In genomic region chr5:142915840-142916424, GRCh38 we compare ENCODE assay signal across 8 cellular contexts.
DNase-seq lines count a peak whose midpoint lies in the region; ATAC-seq, FAIRE-seq and TF ChIP-seq lines count a peak whose summit lies in the region.

No MANE protein-coding gene starts in this region.

- H2AFZ ChIP-seq in keratinocyte (ENCODE audit: control insufficient read depth, low read length) = no peak overlapping the region

- H3K27me3 ChIP-seq in MG63 (no peaks in the 10 kb centered on the region), keratinocyte (ENCODE audit: control insufficient read depth, extremely low read depth, insufficient read depth, low read length) (no peaks in the 10 kb centered on the region)

- H4K20me1 ChIP-seq in keratinocyte (ENCODE audit: control insufficient read depth, extremely low read depth, insufficient read depth, low read length) = no peaks in the 10 kb centered on the region

- no peaks in the 10 kb centered on the region for H3K9me3 ChIP-seq in MG63
- no peaks in the 10 kb centered on the region for H3K9me3 ChIP-seq in keratinocyte (ENCODE audit: control insufficient read depth, low read depth, low read length)

- H3K4me1 ChIP-seq in keratinocyte (ENCODE audit: control insufficient read depth, extremely low read depth, insufficient read depth, low read length) = peaks cover 13% of the 10 kb centered on the region

- H3K27ac ChIP-seq in keratinocyte (ENCODE audit: control insufficient read depth, insufficient read depth, low read length) = no peak overlapping the region

- TF ChIP-seq CTCF in keratinocyte (optimal IDR thresholded peaks at IDR 0.05 in 1 of 3, IDR thresholded peaks at IDR 0.05 in 1 of 3, conservative IDR thresholded peaks at IDR 0.05 in 1 of 3; ENCODE audit: extremely low read depth in 1 of 3, insufficient read depth in 2 of 3, low read length in 3 of 3) = peak; percentile 80 to 84 (median 82)

- H3K9ac ChIP-seq in keratinocyte (ENCODE audit: control insufficient read depth, extremely low read depth, insufficient read depth, low read length) = no peak overlapping the region

- H3K4me3 ChIP-seq in MG63 (no peak overlapping the region), keratinocyte (ENCODE audit: control insufficient read depth in 2 of 3, extremely low read depth in 1 of 3, insufficient read depth in 2 of 3, low read depth in 1 of 3, low read length in 3 of 3) (no peak overlapping the region)

- peak; percentile 81 for ATAC-seq in GM21825 (IDR thresholded peaks at IDR 0.05; ENCODE audit: unreplicated experiment)

- FAIRE-seq in keratinocyte (lab: Jason Lieb, UNC) = peak; percentile 91

- no peak overlapping the region for H3K4me2 ChIP-seq in keratinocyte (ENCODE audit: control insufficient read depth, extremely low read depth, insufficient read depth, low read depth, low read length)

- no peaks in the 10 kb centered on the region for H3K79me2 ChIP-seq in keratinocyte (ENCODE audit: control insufficient read depth, insufficient read depth, low read length)

- no peaks in the 10 kb centered on the region for H3K9me1 ChIP-seq in keratinocyte (ENCODE audit: control insufficient read depth, extremely low read depth, insufficient read depth, low read length)

- peak; percentile 31 for DNase-seq in activated CD4-positive, alpha-beta T cell treated with anti-CD3 and anti-CD28 coated beads for 48 hours
- no peak for DNase-seq in activated CD4-positive, alpha-beta T cell treated with anti-CD3 and anti-CD28 coated beads, Interleukin-2, amount 50 U/mL, for 1 hour
- peak; percentile 41 for DNase-seq in MG63
- peak; percentile 16 for DNase-seq in UCSD-AML1 (lab: John Stamatoyannopoulos, UW; ENCODE audit: unreplicated experiment)
- DNase-seq in keratinocyte (ENCODE audit: low read depth, low spot score) = no peak
- no peak for DNase-seq in retina
- DNase-seq in cerebellum (ENCODE audit: low spot score) = no peak

- H3K36me3 ChIP-seq in MG63 (no peaks in the 10 kb centered on the region), keratinocyte (ENCODE audit: control insufficient read depth in 2 of 2, extremely low read depth in 1 of 2, insufficient read depth in 2 of 2, low read length in 2 of 2) (peaks cover 0 to 4% of the 10 kb centered on the region in 2 experiments)

- dilution Hi-C loops in keratinocyte (cut with MboI; ENCODE audit: extremely low pct_ligation_motif_present, low sequenced_read_pairs) = no loop called here

Comparison
In these comparisons a context has a peak if more than half of its experiments do, and no peak if none do; other contexts are left out.
1. DNase-seq: peak in activated CD4-positive, alpha-beta T cell treated with anti-CD3 and anti-CD28 coated beads for 48 hours (single experiment), MG63 (single experiment) and UCSD-AML1 (single experiment); none in activated CD4-positive, alpha-beta T cell treated with anti-CD3 and anti-CD28 coated beads, Interleukin-2, amount 50 U/mL, for 1 hour (single experiment), keratinocyte (single experiment), retina (single experiment) and cerebellum (single experiment).